Comparison of ENCODE assay signal across 1 cellular context in genomic region chr6:167956983-167957492, GRCh38.
TF ChIP-seq lines count a peak whose summit lies in the region.

No MANE protein-coding gene starts in this region.

TF ChIP-seq in HepG2, 621 proteins besides CTCF, POLR2A, EP300 and RAD21 (continued from another document and continues in another):
- TF ChIP-seq, protein P1, sequence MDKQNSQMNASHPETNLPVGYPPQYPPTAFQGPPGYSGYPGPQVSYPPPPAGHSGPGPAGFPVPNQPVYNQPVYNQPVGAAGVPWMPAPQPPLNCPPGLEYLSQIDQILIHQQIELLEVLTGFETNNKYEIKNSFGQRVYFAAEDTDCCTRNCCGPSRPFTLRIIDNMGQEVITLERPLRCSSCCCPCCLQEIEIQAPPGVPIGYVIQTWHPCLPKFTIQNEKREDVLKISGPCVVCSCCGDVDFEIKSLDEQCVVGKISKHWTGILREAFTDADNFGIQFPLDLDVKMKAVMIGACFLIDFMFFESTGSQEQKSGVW (CRISPR knock-in tag; IDR thresholded peaks at IDR 0.05; ENCODE audit: borderline replicate concordance): 0 out of 2 replicates have a peak, but pooled peaks have one; percentile 60
- no peak for TF ChIP-seq TAF15 (IDR thresholded peaks at IDR 0.05; ENCODE audit: low read depth, low read length, poor library complexity, severe bottlenecking)
- TF ChIP-seq ZBTB20 (CRISPR knock-in tag; IDR thresholded peaks at IDR 0.05; ENCODE audit: borderline replicate concordance, low read depth): no peak
- TF ChIP-seq ZNF782 (CRISPR knock-in tag; IDR thresholded peaks at IDR 0.05; ENCODE audit: borderline replicate concordance): no peak
- TF ChIP-seq, protein P2, sequence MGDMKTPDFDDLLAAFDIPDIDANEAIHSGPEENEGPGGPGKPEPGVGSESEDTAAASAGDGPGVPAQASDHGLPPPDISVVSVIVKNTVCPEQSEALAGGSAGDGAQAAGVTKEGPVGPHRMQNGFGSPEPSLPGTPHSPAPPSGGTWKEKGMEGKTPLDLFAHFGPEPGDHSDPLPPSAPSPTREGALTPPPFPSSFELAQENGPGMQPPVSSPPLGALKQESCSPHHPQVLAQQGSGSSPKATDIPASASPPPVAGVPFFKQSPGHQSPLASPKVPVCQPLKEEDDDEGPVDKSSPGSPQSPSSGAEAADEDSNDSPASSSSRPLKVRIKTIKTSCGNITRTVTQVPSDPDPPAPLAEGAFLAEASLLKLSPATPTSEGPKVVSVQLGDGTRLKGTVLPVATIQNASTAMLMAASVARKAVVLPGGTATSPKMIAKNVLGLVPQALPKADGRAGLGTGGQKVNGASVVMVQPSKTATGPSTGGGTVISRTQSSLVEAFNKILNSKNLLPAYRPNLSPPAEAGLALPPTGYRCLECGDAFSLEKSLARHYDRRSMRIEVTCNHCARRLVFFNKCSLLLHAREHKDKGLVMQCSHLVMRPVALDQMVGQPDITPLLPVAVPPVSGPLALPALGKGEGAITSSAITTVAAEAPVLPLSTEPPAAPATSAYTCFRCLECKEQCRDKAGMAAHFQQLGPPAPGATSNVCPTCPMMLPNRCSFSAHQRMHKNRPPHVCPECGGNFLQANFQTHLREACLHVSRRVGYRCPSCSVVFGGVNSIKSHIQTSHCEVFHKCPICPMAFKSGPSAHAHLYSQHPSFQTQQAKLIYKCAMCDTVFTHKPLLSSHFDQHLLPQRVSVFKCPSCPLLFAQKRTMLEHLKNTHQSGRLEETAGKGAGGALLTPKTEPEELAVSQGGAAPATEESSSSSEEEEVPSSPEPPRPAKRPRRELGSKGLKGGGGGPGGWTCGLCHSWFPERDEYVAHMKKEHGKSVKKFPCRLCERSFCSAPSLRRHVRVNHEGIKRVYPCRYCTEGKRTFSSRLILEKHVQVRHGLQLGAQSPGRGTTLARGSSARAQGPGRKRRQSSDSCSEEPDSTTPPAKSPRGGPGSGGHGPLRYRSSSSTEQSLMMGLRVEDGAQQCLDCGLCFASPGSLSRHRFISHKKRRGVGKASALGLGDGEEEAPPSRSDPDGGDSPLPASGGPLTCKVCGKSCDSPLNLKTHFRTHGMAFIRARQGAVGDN (CRISPR knock-in tag; IDR thresholded peaks at IDR 0.05): peak; percentile 76
- TF ChIP-seq ERF (CRISPR knock-in tag; IDR thresholded peaks at IDR 0.05): 0 out of 2 replicates have a peak, but pooled peaks have one; percentile 19
- no peak for TF ChIP-seq MTF1 (CRISPR knock-in tag; IDR thresholded peaks at IDR 0.05)
- no peak for TF ChIP-seq ZNF564 (CRISPR knock-in tag; IDR thresholded peaks at IDR 0.05)
- no peak for TF ChIP-seq STAT5B (CRISPR knock-in tag; IDR thresholded peaks at IDR 0.05)
- TF ChIP-seq ZBTB44 (CRISPR knock-in tag; IDR thresholded peaks at IDR 0.05): no peak
- no peak for TF ChIP-seq EHMT2 (IDR thresholded peaks at IDR 0.05; ENCODE audit: borderline replicate concordance, low read depth, low read length)
- TF ChIP-seq, protein P3, sequence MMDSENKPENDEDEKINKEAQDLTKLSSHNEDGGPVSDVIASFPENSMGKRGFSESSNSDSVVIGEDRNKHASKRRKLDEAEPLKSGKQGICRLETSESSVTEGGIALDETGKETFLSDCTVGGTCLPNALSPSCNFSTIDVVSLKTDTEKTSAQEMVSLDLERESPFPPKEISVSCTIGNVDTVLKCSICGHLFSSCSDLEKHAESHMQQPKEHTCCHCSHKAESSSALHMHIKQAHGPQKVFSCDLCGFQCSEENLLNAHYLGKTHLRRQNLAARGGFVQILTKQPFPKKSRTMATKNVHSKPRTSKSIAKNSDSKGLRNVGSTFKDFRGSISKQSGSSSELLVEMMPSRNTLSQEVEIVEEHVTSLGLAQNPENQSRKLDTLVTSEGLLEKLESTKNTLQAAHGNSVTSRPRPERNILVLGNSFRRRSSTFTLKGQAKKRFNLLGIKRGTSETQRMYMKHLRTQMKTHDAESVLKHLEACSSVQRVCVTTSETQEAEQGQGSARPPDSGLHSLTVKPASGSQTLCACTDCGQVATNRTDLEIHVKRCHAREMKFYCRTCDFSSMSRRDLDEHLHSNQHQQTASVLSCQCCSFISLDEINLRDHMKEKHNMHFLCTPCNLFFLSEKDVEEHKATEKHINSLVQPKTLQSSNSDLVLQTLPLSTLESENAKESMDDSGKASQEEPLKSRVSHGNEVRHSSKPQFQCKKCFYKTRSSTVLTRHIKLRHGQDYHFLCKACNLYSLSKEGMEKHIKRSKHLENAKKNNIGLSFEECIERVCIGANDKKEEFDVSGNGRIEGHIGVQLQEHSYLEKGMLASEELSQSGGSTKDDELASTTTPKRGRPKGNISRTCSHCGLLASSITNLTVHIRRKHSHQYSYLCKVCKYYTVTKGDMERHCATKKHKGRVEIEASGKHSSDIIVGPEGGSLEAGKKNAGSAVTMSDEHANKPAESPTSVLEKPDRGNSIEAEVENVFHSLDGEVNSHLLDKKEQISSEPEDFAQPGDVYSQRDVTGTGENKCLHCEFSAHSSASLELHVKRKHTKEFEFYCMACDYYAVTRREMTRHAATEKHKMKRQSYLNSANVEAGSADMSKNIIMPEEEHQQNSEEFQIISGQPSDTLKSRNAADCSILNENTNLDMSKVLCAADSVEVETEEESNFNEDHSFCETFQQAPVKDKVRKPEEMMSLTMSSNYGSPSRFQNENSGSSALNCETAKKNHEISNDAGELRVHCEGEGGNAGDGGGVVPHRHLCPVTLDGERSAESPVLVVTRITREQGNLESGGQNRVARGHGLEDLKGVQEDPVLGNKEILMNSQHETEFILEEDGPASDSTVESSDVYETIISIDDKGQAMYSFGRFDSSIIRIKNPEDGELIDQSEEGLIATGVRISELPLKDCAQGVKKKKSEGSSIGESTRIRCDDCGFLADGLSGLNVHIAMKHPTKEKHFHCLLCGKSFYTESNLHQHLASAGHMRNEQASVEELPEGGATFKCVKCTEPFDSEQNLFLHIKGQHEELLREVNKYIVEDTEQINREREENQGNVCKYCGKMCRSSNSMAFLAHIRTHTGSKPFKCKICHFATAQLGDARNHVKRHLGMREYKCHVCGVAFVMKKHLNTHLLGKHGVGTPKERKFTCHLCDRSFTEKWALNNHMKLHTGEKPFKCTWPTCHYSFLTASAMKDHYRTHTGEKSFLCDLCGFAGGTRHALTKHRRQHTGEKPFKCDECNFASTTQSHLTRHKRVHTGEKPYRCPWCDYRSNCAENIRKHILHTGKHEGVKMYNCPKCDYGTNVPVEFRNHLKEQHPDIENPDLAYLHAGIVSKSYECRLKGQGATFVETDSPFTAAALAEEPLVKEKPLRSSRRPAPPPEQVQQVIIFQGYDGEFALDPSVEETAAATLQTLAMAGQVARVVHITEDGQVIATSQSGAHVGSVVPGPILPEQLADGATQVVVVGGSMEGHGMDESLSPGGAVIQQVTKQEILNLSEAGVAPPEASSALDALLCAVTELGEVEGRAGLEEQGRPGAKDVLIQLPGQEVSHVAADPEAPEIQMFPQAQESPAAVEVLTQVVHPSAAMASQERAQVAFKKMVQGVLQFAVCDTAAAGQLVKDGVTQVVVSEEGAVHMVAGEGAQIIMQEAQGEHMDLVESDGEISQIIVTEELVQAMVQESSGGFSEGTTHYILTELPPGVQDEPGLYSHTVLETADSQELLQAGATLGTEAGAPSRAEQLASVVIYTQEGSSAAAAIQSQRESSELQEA (CRISPR knock-in tag; IDR thresholded peaks at IDR 0.05; ENCODE audit: not compliant biosample characterization): no peak
- no peak for TF ChIP-seq PHB2 (IDR thresholded peaks at IDR 0.05; ENCODE audit: partially characterized antibody)
- TF ChIP-seq RELA (CRISPR knock-in tag; IDR thresholded peaks at IDR 0.05): no peak
- TF ChIP-seq, protein P4, sequence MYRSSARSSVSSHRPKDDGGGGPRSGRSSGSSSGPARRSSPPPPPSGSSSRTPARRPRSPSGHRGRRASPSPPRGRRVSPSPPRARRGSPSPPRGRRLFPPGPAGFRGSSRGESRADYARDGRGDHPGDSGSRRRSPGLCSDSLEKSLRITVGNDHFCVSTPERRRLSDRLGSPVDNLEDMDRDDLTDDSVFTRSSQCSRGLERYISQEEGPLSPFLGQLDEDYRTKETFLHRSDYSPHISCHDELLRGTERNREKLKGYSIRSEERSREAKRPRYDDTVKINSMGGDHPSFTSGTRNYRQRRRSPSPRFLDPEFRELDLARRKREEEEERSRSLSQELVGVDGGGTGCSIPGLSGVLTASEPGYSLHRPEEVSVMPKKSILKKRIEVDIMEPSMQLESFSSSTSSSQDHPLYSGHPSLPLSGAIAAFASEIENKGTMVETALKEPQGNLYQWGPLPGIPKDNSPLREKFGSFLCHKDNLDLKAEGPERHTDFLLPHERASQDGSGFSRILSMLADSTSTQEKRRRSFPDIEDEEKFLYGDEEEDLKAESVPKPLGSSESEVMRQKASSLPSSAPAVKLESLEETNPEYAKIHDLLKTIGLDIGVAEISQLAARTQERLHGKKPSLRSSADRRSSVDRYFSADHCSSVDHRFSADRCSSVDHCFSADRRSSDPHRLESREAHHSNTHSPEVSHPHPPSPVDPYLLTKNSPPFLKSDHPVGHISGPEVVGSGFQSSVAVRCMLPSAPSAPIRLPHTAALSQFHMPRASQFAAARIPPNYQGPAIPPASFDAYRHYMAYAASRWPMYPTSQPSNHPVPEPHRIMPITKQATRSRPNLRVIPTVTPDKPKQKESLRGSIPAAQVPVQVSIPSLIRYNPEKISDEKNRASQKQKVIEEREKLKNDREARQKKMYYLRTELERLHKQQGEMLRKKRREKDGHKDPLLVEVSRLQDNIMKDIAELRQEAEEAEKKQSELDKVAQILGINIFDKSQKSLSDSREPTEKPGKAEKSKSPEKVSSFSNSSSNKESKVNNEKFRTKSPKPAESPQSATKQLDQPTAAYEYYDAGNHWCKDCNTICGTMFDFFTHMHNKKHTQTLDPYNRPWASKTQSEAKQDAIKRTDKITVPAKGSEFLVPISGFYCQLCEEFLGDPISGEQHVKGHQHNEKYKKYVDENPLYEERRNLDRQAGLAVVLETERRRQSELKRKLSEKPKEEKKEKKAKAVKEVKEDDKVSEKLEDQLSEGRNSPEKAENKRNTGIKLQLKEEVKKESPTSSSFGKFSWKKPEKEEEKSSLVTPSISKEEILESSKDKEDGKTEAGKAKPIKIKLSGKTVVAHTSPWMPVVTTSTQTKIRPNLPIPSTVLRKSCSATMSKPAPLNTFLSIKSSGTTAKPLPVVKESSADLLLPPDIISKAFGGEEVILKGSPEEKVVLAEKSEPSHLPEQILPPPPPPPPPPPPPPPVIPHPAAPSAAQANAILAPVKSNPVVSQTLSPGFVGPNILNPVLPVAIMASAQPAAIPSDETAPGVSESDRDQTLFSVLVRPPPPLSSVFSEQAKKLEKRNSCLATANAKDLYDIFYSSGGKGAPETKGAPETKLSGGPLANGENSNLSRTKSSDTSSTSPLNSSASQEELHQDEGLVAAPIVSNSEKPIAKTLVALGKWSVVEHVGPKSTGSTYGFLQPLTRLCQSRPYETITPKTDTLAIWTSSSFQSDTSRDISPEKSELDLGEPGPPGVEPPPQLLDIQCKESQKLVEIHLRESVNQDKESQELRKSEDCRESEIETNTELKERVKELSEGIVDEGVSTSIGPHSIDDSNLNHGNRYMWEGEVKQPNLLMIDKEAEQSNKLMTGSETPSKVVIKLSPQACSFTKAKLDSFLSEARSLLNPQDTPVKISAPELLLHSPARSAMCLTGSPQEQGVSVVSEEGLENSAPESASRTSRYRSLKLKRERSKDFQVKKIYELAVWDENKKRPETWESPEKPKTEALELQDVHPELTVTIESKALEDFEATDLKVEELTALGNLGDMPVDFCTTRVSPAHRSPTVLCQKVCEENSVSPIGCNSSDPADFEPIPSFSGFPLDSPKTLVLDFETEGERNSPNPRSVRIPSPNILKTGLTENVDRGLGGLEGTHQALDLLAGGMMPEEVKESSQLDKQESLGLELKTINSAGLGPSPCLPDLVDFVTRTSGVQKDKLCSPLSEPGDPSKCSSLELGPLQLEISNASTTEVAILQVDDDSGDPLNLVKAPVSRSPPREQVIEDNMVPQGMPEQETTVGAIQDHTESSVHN (CRISPR knock-in tag; IDR thresholded peaks at IDR 0.05): no peak
- no peak for TF ChIP-seq ZNF598 (CRISPR knock-in tag; IDR thresholded peaks at IDR 0.05; ENCODE audit: borderline replicate concordance)
- TF ChIP-seq, protein P5, sequence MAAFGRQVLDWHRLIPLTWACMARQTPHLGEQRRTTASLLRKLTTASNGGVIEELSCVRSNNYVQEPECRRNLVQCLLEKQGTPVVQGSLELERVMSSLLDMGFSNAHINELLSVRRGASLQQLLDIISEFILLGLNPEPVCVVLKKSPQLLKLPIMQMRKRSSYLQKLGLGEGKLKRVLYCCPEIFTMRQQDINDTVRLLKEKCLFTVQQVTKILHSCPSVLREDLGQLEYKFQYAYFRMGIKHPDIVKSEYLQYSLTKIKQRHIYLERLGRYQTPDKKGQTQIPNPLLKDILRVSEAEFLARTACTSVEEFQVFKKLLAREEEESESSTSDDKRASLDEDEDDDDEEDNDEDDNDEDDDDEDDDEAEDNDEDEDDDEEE (CRISPR knock-in tag; IDR thresholded peaks at IDR 0.05): no peak
- TF ChIP-seq PCBP2 (optimal IDR thresholded peaks at IDR 0.05; ENCODE audit: low read depth, low read length, poor library complexity, severe bottlenecking): no peak
- TF ChIP-seq MYNN (CRISPR knock-in tag; IDR thresholded peaks at IDR 0.05; ENCODE audit: low read depth): no peak
- TF ChIP-seq NR3C1 (CRISPR knock-in tag; IDR thresholded peaks at IDR 0.05): no peak
- TF ChIP-seq, protein P6, sequence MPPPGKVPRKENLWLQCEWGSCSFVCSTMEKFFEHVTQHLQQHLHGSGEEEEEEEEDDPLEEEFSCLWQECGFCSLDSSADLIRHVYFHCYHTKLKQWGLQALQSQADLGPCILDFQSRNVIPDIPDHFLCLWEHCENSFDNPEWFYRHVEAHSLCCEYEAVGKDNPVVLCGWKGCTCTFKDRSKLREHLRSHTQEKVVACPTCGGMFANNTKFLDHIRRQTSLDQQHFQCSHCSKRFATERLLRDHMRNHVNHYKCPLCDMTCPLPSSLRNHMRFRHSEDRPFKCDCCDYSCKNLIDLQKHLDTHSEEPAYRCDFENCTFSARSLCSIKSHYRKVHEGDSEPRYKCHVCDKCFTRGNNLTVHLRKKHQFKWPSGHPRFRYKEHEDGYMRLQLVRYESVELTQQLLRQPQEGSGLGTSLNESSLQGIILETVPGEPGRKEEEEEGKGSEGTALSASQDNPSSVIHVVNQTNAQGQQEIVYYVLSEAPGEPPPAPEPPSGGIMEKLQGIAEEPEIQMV (CRISPR knock-in tag; IDR thresholded peaks at IDR 0.05; ENCODE audit: low read depth): no peak
- TF ChIP-seq GPN1 (CRISPR knock-in tag; IDR thresholded peaks at IDR 0.05; ENCODE audit: borderline replicate concordance): no peak
